In the genomic region with DNA sequence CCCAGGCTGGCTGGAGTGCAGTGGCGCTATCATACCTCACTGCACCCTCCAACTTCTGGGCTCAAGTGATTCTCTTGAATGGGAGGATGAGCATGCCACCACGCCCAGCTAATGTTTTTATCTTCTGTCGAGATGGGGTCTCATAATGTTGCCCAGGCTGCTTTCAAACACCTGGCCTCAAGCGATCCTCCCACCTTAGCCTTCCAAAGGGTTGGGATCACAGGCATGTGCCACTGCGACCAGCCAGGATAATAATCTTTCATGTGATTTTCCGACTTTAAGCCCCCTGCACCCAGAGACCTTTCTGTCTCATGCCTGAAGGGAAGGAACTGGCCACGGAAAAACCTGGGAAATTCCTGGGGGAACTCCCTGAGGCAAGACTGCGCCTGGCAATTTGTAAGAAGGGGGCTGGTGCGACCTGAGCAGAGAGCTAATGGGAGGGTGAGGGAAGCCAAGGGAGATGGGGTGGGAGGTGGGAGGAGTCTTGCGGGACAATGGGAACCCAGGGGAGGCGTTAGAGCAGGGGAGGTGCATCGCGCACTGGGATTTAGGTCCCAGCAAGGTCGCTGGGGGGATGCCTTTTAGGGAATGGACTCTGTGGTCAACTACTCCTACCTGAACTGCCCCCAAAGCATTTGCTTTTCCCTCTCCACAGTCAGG, we compare ENCODE assay signal across 8 cellular contexts. TPM values are rescaled to one million over a fixed set of nuclear protein-coding genes. Genes with fewer than 3 reads are reported as not detected.
DNase-seq lines count a peak whose midpoint lies in the region; ATAC-seq and TF ChIP-seq lines count a peak whose summit lies in the region.

No MANE protein-coding gene starts in this region.

- H3K4me1 Mint-ChIP-seq in natural killer cell treated with Interleukin-12 subunit alpha and Interleukin-12 subunit beta and Interleukin-15 and Interleukin-18, amount 100 ng/mL, for 72 hours (ENCODE audit: low read depth in 2 of 2) = peaks cover 7 to 16% of the 10 kb centered on the region in 2 donors
- H3K4me1 Mint-ChIP-seq in natural killer cell = peaks cover 16 to 17% of the 10 kb centered on the region in 2 donors
- peaks cover 16% of the 10 kb centered on the region for H3K4me1 Mint-ChIP-seq in activated naive CD8-positive, alpha-beta T cell treated with anti-CD3 and anti-CD28 coated beads, Interleukin-2, amount 10 ng/mL, durations not matched to agents 7 days and 5 days

- no peak for TF ChIP-seq CTCF in natural killer cell (IDR thresholded peaks at IDR 0.05)

- peak overlapping the region in 1 of 2 donors; percentile 95 for H3K27ac Mint-ChIP-seq in natural killer cell treated with Interleukin-12 subunit alpha and Interleukin-12 subunit beta and Interleukin-15 and Interleukin-18, amount 100 ng/mL, for 72 hours
- H3K27ac Mint-ChIP-seq in natural killer cell = peak overlapping the region in 1 of 2 donors; percentile 97
- H3K27ac Mint-ChIP-seq in activated naive CD8-positive, alpha-beta T cell treated with anti-CD3 and anti-CD28 coated beads, Interleukin-2, amount 10 ng/mL, durations not matched to agents 7 days and 5 days = peak overlapping the region; percentile 56

- no peak for ATAC-seq in natural killer cell treated with Interleukin-12 subunit alpha and Interleukin-12 subunit beta and Interleukin-15 and Interleukin-18, amount 100 ng/mL, for 72 hours
- ATAC-seq in natural killer cell = no peak
- ATAC-seq in activated naive CD8-positive, alpha-beta T cell treated with anti-CD3 and anti-CD28 coated beads, Interleukin-2, amount 10 ng/mL, durations not matched to agents 7 days and 5 days (ENCODE audit: low read depth) = no peak
- ATAC-seq in GM21529 (IDR thresholded peaks at IDR 0.05; ENCODE audit: unreplicated experiment) = no peak
- ATAC-seq in GM18870 (IDR thresholded peaks at IDR 0.05; ENCODE audit: unreplicated experiment) = no peak

- POLR2A ChIA-PET in activated naive CD8-positive, alpha-beta T cell treated with anti-CD3 and anti-CD28 coated beads, Interleukin-2, amount 10 ng/mL, durations not matched to agents 7 days and 5 days (lab: Charles Lee) = interaction anchor here (0.5 to 6.1 kb wide), 11 partner anchors 11 to 640 kb away, joined by 3 to 195 read pairs (median 4); partner anchors contain the start of genes FCHO1, MAP1S, RPL18A and SLC5A5

- no peaks in the 10 kb centered on the region for H3K9me3 Mint-ChIP-seq in natural killer cell treated with Interleukin-12 subunit alpha and Interleukin-12 subunit beta and Interleukin-15 and Interleukin-18, amount 100 ng/mL, for 72 hours
- H3K9me3 Mint-ChIP-seq in natural killer cell = no peaks in the 10 kb centered on the region
- H3K9me3 Mint-ChIP-seq in activated naive CD8-positive, alpha-beta T cell treated with anti-CD3 and anti-CD28 coated beads, Interleukin-2, amount 10 ng/mL, durations not matched to agents 7 days and 5 days = no peaks in the 10 kb centered on the region

- H3K27me3 Mint-ChIP-seq in natural killer cell treated with Interleukin-12 subunit alpha and Interleukin-12 subunit beta and Interleukin-15 and Interleukin-18, amount 100 ng/mL, for 72 hours = peaks cover 0 to 2% of the 10 kb centered on the region in 2 donors
- peaks cover 0 to 3% of the 10 kb centered on the region in 2 donors for H3K27me3 Mint-ChIP-seq in natural killer cell (ENCODE audit: low read depth in 2 of 2)
- peaks cover 1% of the 10 kb centered on the region for H3K27me3 Mint-ChIP-seq in activated naive CD8-positive, alpha-beta T cell treated with anti-CD3 and anti-CD28 coated beads, Interleukin-2, amount 10 ng/mL, durations not matched to agents 7 days and 5 days

- peak overlapping the region; percentile 95 for H3K4me3 Mint-ChIP-seq in natural killer cell treated with Interleukin-12 subunit alpha and Interleukin-12 subunit beta and Interleukin-15 and Interleukin-18, amount 100 ng/mL, for 72 hours
- no peak overlapping the region for H3K4me3 Mint-ChIP-seq in natural killer cell
- H3K4me3 Mint-ChIP-seq in activated naive CD8-positive, alpha-beta T cell treated with anti-CD3 and anti-CD28 coated beads, Interleukin-2, amount 10 ng/mL, durations not matched to agents 7 days and 5 days = peak overlapping the region; percentile 47

- DNase-seq in natural killer cell treated with Interleukin-12 subunit alpha and Interleukin-12 subunit beta and Interleukin-15 and Interleukin-18, amount 100 ng/mL, for 72 hours (ENCODE audit: low spot score) = peak; percentile 65
- DNase-seq in natural killer cell = no peak
- DNase-seq in activated naive CD8-positive, alpha-beta T cell treated with anti-CD3 and anti-CD28 coated beads, Interleukin-2, amount 10 ng/mL, durations not matched to agents 7 days and 5 days = no peak
- peak; percentile 72 for DNase-seq in left kidney (ENCODE audit: low read depth, low spot score)
- no peak for DNase-seq in DMS 273 (lab: John Stamatoyannopoulos, UW; ENCODE audit: unreplicated experiment)
- DNase-seq in GF-D8 (lab: John Stamatoyannopoulos, UW) = no peak

- intact Hi-C loops in natural killer cell (cut with micrococcal nuclease) = loop anchor here (1.0 to 2.0 kb wide), 2 partner anchors 69 to 72 kb away; partner anchors contain the start of gene RPL18A

- H3K36me3 Mint-ChIP-seq in natural killer cell treated with Interleukin-12 subunit alpha and Interleukin-12 subunit beta and Interleukin-15 and Interleukin-18, amount 100 ng/mL, for 72 hours = no peaks in the 10 kb centered on the region
- no peaks in the 10 kb centered on the region for H3K36me3 Mint-ChIP-seq in natural killer cell
- no peaks in the 10 kb centered on the region for H3K36me3 Mint-ChIP-seq in activated naive CD8-positive, alpha-beta T cell treated with anti-CD3 and anti-CD28 coated beads, Interleukin-2, amount 10 ng/mL, durations not matched to agents 7 days and 5 days

RNA-seq across cellular contexts. Expression of gene CCDC124, which starts 1.2 kb away (rescaled TPM):
- total RNA-seq in natural killer cell treated with Interleukin-12 subunit alpha and Interleukin-12 subunit beta and Interleukin-15 and Interleukin-18, amount 100 ng/mL, for 72 hours = 10 to 100 TPM; 70.4 to 92.8 TPM
- total RNA-seq in natural killer cell = 10 to 100 TPM; 32.6 to 37.6 (median 37.4) TPM
- 10 to 100 TPM; 54.2 to 56.4 TPM for total RNA-seq in activated naive CD8-positive, alpha-beta T cell treated with anti-CD3 and anti-CD28 coated beads, Interleukin-2, amount 10 ng/mL, durations not matched to agents 7 days and 5 days

RNA-seq across cellular contexts. Expression of gene KCNN1, which starts 35.2 kb away (rescaled TPM):
- total RNA-seq in natural killer cell treated with Interleukin-12 subunit alpha and Interleukin-12 subunit beta and Interleukin-15 and Interleukin-18, amount 100 ng/mL, for 72 hours = 1 to 10 TPM; 1.0 to 1.3 TPM
- not detected for total RNA-seq in natural killer cell
- not detected for total RNA-seq in activated naive CD8-positive, alpha-beta T cell treated with anti-CD3 and anti-CD28 coated beads, Interleukin-2, amount 10 ng/mL, durations not matched to agents 7 days and 5 days

RNA-seq across cellular contexts. Expression of gene SLC5A5, which starts 59.9 kb away (rescaled TPM):
- under 1 TPM; 0.57 to 0.89 TPM for total RNA-seq in natural killer cell treated with Interleukin-12 subunit alpha and Interleukin-12 subunit beta and Interleukin-15 and Interleukin-18, amount 100 ng/mL, for 72 hours
- total RNA-seq in natural killer cell = under 1 TPM; 0.25 to 0.43 (median 0.26) TPM
- total RNA-seq in activated naive CD8-positive, alpha-beta T cell treated with anti-CD3 and anti-CD28 coated beads, Interleukin-2, amount 10 ng/mL, durations not matched to agents 7 days and 5 days = 1 to 10 TPM; 1.8 to 2.2 TPM

Comparison
In these comparisons a context has a peak if more than half of its experiments do, and no peak if none do; other contexts are left out.
1. DNase-seq: peak in natural killer cell treated with Interleukin-12 subunit alpha and Interleukin-12 subunit beta and Interleukin-15 and Interleukin-18, amount 100 ng/mL, for 72 hours (single experiment) and left kidney (single experiment); none in natural killer cell (single experiment), activated naive CD8-positive, alpha-beta T cell treated with anti-CD3 and anti-CD28 coated beads, Interleukin-2, amount 10 ng/mL, durations not matched to agents 7 days and 5 days (single experiment), DMS 273 (single experiment) and GF-D8 (single experiment).